Comparison of ENCODE assay signal across 12 cellular contexts in the genomic region with DNA sequence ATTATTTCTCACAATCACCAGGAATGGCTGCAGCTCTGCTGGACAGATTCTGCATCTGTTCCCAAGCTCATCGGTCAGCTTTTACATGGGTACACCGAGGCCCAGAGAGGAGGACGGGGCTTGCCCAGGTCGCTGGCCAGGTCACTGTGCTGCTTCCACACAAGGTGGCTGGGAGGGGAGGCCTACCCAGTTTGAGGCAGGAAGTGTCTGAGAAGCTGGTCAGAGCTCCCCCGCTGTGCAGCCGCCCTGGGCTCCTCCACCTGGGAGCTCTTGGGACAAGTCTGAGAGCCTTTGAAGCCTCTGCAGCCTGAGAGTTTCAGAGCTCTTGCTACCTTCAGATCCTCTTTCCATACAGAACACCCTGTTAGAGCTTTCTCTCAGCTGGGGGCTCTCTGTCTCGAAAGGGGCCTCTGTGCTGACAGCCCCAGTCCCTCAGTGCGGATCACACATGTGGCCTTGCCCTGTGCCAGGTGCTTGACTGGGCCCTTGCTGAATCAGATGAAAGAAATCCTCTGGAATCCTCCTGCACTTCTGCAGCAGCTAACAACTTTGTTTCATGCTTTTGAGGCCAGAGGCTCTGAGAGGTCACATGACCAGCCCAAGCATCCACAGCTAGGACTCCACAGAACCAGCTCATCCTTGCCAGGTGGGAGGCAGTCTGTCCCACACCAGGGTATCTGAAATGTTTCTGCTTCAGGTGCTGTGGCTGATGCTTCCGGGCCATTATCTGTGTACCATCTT.
DNase-seq lines count a peak whose midpoint lies in the region; ATAC-seq, FAIRE-seq and TF ChIP-seq lines count a peak whose summit lies in the region.
"Had no signal": no experiment of that assay in that cellular context is flagged by ENCODE, and none has a peak within 500 bp of the region (broad histone marks: within the 10 kb centered on the region; RNA-seq: fewer than 3 reads in every experiment).

No MANE protein-coding gene starts in this region.

- in situ Hi-C loops in IMR-90 (cut with MboI; ENCODE audit: low sequenced_read_pairs), result no loop called here

- H3K27me3 ChIP-seq in BLaER1, result no peaks in the 10 kb centered on the region
- no peaks in the 10 kb centered on the region for H3K27me3 ChIP-seq in IMR-90 (ENCODE audit: control insufficient read depth, insufficient read depth, low read length)
- H3K27me3 ChIP-seq in mesendoderm (ENCODE audit: insufficient read depth, low read length, poor library complexity), result no peaks in the 10 kb centered on the region

- H3K9me3 Mint-ChIP-seq in activated T-helper 17 cell treated with anti-CD3 and anti-CD28 coated beads, Interleukin-2, amount 50 U/mL, for 72 hours, result no peaks in the 10 kb centered on the region

- DNase-seq in IMR-90, result peak; percentile 57
- peak; percentile 71 for DNase-seq in mesendoderm
- DNase-seq in D721Med (ENCODE audit: insufficient read length, low spot score), result no peak
- no peak for DNase-seq in cerebellum (ENCODE audit: low spot score)
- DNase-seq: DMS 273 treated with DMSO at 0.1 percent for 48 hours, Kasumi-1, NCI-H526 treated with DMSO at 0.1 percent for 48 hours had no signal

- H3K36me3 ChIP-seq in BLaER1 (peaks cover 54% of the 10 kb centered on the region), IMR-90 (ENCODE audit: control insufficient read depth, insufficient read depth, low read length) (no peaks in the 10 kb centered on the region), mesendoderm (ENCODE audit: control insufficient read depth, insufficient read depth, low read length) (no peaks in the 10 kb centered on the region)

- H3K9me3 ChIP-seq in BLaER1 (no peaks in the 10 kb centered on the region), IMR-90 (ENCODE audit: control insufficient read depth, insufficient read depth, low read length) (no peaks in the 10 kb centered on the region)

- H4K20me1 ChIP-seq in BLaER1, result 0 out of 2 replicates have a peak, but pooled peaks cover 5% of the 10 kb centered on the region
- H4K20me1 ChIP-seq in IMR-90 (ENCODE audit: insufficient read depth, low read length), result 0 out of 2 replicates have a peak, but pooled peaks cover 3% of the 10 kb centered on the region

- POLR2A ChIA-PET in IMR-90 (lab: Charles Lee; ENCODE audit: unreplicated experiment), result no interaction called here

- TF ChIP-seq CTCF in IMR-90 (conservative IDR thresholded peaks at IDR 0.05; ENCODE audit: low read depth, low read length), result no peak
- no peak for TF ChIP-seq CTCF in D721Med (IDR thresholded peaks at IDR 0.05; ENCODE audit: insufficient read depth, missing control alignments)

- H3K4me1 ChIP-seq in BLaER1, result peaks cover 50% of the 10 kb centered on the region
- peaks cover 48% of the 10 kb centered on the region for H3K4me1 ChIP-seq in IMR-90 (ENCODE audit: control insufficient read depth, insufficient read depth, low read length)
- H3K4me1 ChIP-seq in mesendoderm (ENCODE audit: control insufficient read depth, low read depth, low read length), result peaks cover 6% of the 10 kb centered on the region

- ATAC-seq in IMR-90 (ENCODE audit: low read depth) (no peak), HG02588 (IDR thresholded peaks at IDR 0.05; ENCODE audit: unreplicated experiment) (no peak), HG02938 (IDR thresholded peaks at IDR 0.05; ENCODE audit: unreplicated experiment) (no peak)
- ATAC-seq in activated T-helper 17 cell treated with anti-CD3 and anti-CD28 coated beads, Interleukin-2, amount 50 U/mL, for 72 hours (replicated peaks), result peak; percentile 63

- WGBS in IMR-90 (ENCODE audit: extremely low coverage in 2 of 2, insufficient read length in 1 of 2), 2 experiments, result 91% methylated on average over 7 of the region's 9 CpGs; no CpG with 5 or more reads in 1 of the 2 experiments
- no CpG with 5 or more reads among the region's 9 CpGs for WGBS in mesendoderm (ENCODE audit: extremely low coverage, insufficient coverage, low lambda C conversion rate)

- no TSS peak for BruUV-seq in IMR-90 (replicated peaks; lab: Mats Ljungman, UMichigan)

- intact Hi-C loops in IMR-90 (cut with micrococcal nuclease), result loop anchor here (5.0 kb wide), 2 partner anchors 56 to 164 kb away; no protein-coding TSS in a partner anchor

- H4K91ac ChIP-seq in IMR-90 (ENCODE audit: insufficient read depth, low read depth, low read length), result peak overlapping the region; percentile 98

- peak overlapping the region; percentile 71 for H3K4me2 ChIP-seq in BLaER1
- H3K4me2 ChIP-seq in IMR-90 (ENCODE audit: low read depth, low read length), result no peak overlapping the region
- H3K4me2 ChIP-seq in mesendoderm (ENCODE audit: low read length), result no peak overlapping the region

- dilution Hi-C loops in IMR-90 (cut with HindIII; ENCODE audit: low sequenced_read_pairs, unreplicated experiment), result no loop called here

- H2BK5ac ChIP-seq in IMR-90 (ENCODE audit: low read depth, low read length, poor library complexity, severe bottlenecking) (peak overlapping the region; percentile 93), mesendoderm (ENCODE audit: low read length) (no peak overlapping the region)

- H4K5ac ChIP-seq in IMR-90 (ENCODE audit: low read depth, low read length) (peak overlapping the region; percentile 62), mesendoderm (ENCODE audit: low read length) (no peak overlapping the region)

- H3K36me3 Mint-ChIP-seq in activated T-helper 17 cell treated with anti-CD3 and anti-CD28 coated beads, Interleukin-2, amount 50 U/mL, for 72 hours (ENCODE audit: low read depth), result no peaks in the 10 kb centered on the region

- FAIRE-seq in D721Med (lab: Jason Lieb, UNC), result no peak
- FAIRE-seq: GM18507 had no signal

- peaks cover 8% of the 10 kb centered on the region for H3K4me1 Mint-ChIP-seq in activated T-helper 17 cell treated with anti-CD3 and anti-CD28 coated beads, Interleukin-2, amount 50 U/mL, for 72 hours

- peak overlapping the region; percentile 38 for H2AFZ ChIP-seq in IMR-90 (replicated peaks; ENCODE audit: low read length, poor library complexity)

- H3K4me3 ChIP-seq in BLaER1, result no peak overlapping the region
- H3K4me3 ChIP-seq in IMR-90 (ENCODE audit: insufficient read depth, low read depth, low read length), result no peak overlapping the region
- H3K4me3 ChIP-seq in mesendoderm (ENCODE audit: low read length), result no peak overlapping the region

- peak overlapping the region; percentile 49 for H3K27ac ChIP-seq in BLaER1
- peak overlapping the region; percentile 65 for H3K27ac ChIP-seq in IMR-90 (ENCODE audit: insufficient read depth, low read length)
- peak overlapping the region; percentile 22 for H3K27ac ChIP-seq in mesendoderm (ENCODE audit: low read depth, low read length)

- H3K9ac ChIP-seq in BLaER1 (0 out of 2 replicates have a peak overlapping the region, but pooled peaks have one; percentile 15), IMR-90 (ENCODE audit: low read depth, low read length) (peak overlapping the region; percentile 35; the same call in 1 of the 2 replicates), mesendoderm (ENCODE audit: low read length) (no peak overlapping the region)

- H2BK120ac ChIP-seq in IMR-90 (ENCODE audit: low read depth, low read length) (peak overlapping the region; percentile 98), mesendoderm (ENCODE audit: low read depth, low read length) (no peak overlapping the region)

- H2AK5ac ChIP-seq in IMR-90 (ENCODE audit: low read depth, low read length) (peak overlapping the region; percentile 98), mesendoderm (ENCODE audit: low read length) (no peak overlapping the region)

- H4K8ac ChIP-seq in IMR-90 (ENCODE audit: low read depth in 2 of 2, low read length in 2 of 2), result peak overlapping the region; percentile 64 to 92; a peak in 3 of 4 replicates
- no peak overlapping the region for H4K8ac ChIP-seq in mesendoderm (ENCODE audit: low read depth, low read length)

- H2BK15ac ChIP-seq in IMR-90 (ENCODE audit: low read depth, low read length), result peak overlapping the region; percentile 94; the same call in 2 of the 3 replicates
- H2BK15ac ChIP-seq in mesendoderm (replicated peaks; ENCODE audit: low read depth), result no peak overlapping the region

- H2AK9ac ChIP-seq in IMR-90 (replicated peaks; ENCODE audit: low read depth, low read length, poor library complexity), result no peak overlapping the region

- no peak overlapping the region for H3K27ac Mint-ChIP-seq in activated T-helper 17 cell treated with anti-CD3 and anti-CD28 coated beads, Interleukin-2, amount 50 U/mL, for 72 hours

- peaks cover 45% of the 10 kb centered on the region for H3K9me1 ChIP-seq in IMR-90 (ENCODE audit: insufficient read depth, low read length)

- H3K79me1 ChIP-seq in IMR-90 (ENCODE audit: low read depth in 1 of 2, low read length in 2 of 2), result peaks cover 0 to 48% of the 10 kb centered on the region in 2 experiments
- no peaks in the 10 kb centered on the region for H3K79me1 ChIP-seq in mesendoderm (ENCODE audit: low read length)

- peak overlapping the region; percentile 82 for H3K4ac ChIP-seq in IMR-90 (ENCODE audit: low read depth, low read length)
- no peak overlapping the region for H3K4ac ChIP-seq in mesendoderm (ENCODE audit: low read depth, low read length)

- no peak for TF ChIP-seq POLR2A in IMR-90 (IDR thresholded peaks at IDR 0.05; ENCODE audit: low read depth, low read length)

- CTCF ChIA-PET in IMR-90 (lab: Yijun Ruan, JAX), result interaction anchor here (0.6 kb wide), 1 partner anchor 19 kb away, joined by 6 read pairs; no protein-coding TSS in a partner anchor

- peak overlapping the region; percentile 41 for H3K14ac ChIP-seq in IMR-90 (replicated peaks; ENCODE audit: low read depth, low read length)

- peak overlapping the region; percentile 97 for H3K18ac ChIP-seq in IMR-90 (ENCODE audit: low read depth, low read length)
- peak overlapping the region; percentile 25 for H3K18ac ChIP-seq in mesendoderm (ENCODE audit: low read length)

- H3K79me2 ChIP-seq in mesendoderm (ENCODE audit: control insufficient read depth, insufficient read depth, low read length), result no peaks in the 10 kb centered on the region

- no peaks in the 10 kb centered on the region for H3K27me3 Mint-ChIP-seq in activated T-helper 17 cell treated with anti-CD3 and anti-CD28 coated beads, Interleukin-2, amount 50 U/mL, for 72 hours

- peak overlapping the region; percentile 27 for H3K4me3 Mint-ChIP-seq in activated T-helper 17 cell treated with anti-CD3 and anti-CD28 coated beads, Interleukin-2, amount 50 U/mL, for 72 hours

- H3K56ac ChIP-seq in IMR-90 (ENCODE audit: extremely low read depth, insufficient read depth, low read length) (no peak overlapping the region), mesendoderm (ENCODE audit: low read length) (peak overlapping the region; percentile 61)

- H3K23ac ChIP-seq in IMR-90 (ENCODE audit: low read depth, low read length), result no peak overlapping the region
- no peak overlapping the region for H3K23ac ChIP-seq in mesendoderm (ENCODE audit: low read length)

- no peak for TF ChIP-seq RAD21 in IMR-90 (IDR thresholded peaks at IDR 0.05; ENCODE audit: low read length)

- peak overlapping the region; percentile 98 for H2BK20ac ChIP-seq in IMR-90 (ENCODE audit: low read depth, low read length)

TF ChIP-seq in IMR-90, 13 proteins besides CTCF, POLR2A, EP300 and RAD21 (continues in another document):
- TF ChIP-seq SMC3 (IDR thresholded peaks at IDR 0.05; ENCODE audit: low read depth, low read length), result no peak

Comparison
In these comparisons a context has a peak if more than half of its experiments do, and no peak if none do; other contexts are left out.
1. DNase-seq: peak in IMR-90 (single experiment) and mesendoderm (single experiment); none in D721Med (single experiment) and cerebellum (single experiment).
2. Peak in every context shown above with its lines, with median percentiles within 50 percentile points of each other: H3K27ac ChIP-seq.